In genomic region chr5:1796371-1797108, GRCh38 we compare ENCODE assay signal across 2 cellular contexts.
A peak's percentile ranks its signal among the peaks of the same experiment; 100 is the strongest.
TF ChIP-seq lines count a peak whose summit lies in the region.

No MANE protein-coding gene starts in this region.

TF ChIP-seq in GM12891, 5 proteins besides CTCF, POLR2A, EP300 and RAD21:
- TF ChIP-seq POLR2AphosphoS5 (IDR thresholded peaks at IDR 0.05; ENCODE audit: low read depth, low read length) (0 out of 2 replicates have a peak, but pooled peaks have one; percentile 25), SPI1 (IDR thresholded peaks at IDR 0.05; ENCODE audit: low read depth, low read length) (no peak)

TF ChIP-seq in K562, 482 proteins besides CTCF, POLR2A, EP300 and RAD21:
- TF ChIP-seq NFIC (IDR thresholded peaks at IDR 0.05): no peak
- TF ChIP-seq POLR2AphosphoS5 (IDR thresholded peaks at IDR 0.05; ENCODE audit: control insufficient read depth, insufficient read depth, low read depth, low read length): 0 out of 2 replicates have a peak, but pooled peaks have one; percentile 14
- no peak for TF ChIP-seq ZNF146 (CRISPR knock-in tag; IDR thresholded peaks at IDR 0.05; ENCODE audit: unreplicated experiment)
- peak; percentile 69; the same call in 1 of the 2 replicates for TF ChIP-seq POLR2G (IDR thresholded peaks at IDR 0.05; ENCODE audit: low read depth, low read length)
- TF ChIP-seq ARID2 (IDR thresholded peaks at IDR 0.05): no peak
- TF ChIP-seq SRF (CRISPR knock-in tag; IDR thresholded peaks at IDR 0.05): no peak
